Comparison of ENCODE assay signal across 25 cellular contexts in the genomic region with DNA sequence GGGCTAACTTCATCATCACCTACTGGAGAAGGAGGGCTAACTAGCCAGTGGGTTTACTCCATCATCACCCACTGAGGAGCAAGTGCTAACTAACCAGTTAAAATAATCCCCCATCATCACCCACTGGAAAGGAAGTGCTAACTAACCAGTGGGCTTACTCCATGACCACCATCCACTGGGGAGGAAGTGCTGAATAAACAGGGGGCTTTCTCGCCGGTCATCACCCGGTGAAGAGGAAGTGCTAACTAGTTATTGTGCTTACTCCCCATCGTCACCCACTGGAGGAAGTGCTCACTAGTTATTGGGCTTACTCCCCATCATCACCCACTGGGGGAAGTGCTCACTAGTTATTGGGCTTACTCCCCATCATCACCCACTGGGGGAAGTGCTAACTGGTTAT.
DNase-seq lines count a peak whose midpoint lies in the region; ATAC-seq, FAIRE-seq and TF ChIP-seq lines count a peak whose summit lies in the region.
"Had no signal": no experiment of that assay in that cellular context is flagged by ENCODE, and none has a peak within 500 bp of the region (broad histone marks: within the 10 kb centered on the region; RNA-seq: fewer than 3 reads in every experiment).

No MANE protein-coding gene starts in this region.

- no peaks in the 10 kb centered on the region for H3K9me3 ChIP-seq in esophagus muscularis mucosa
- H3K9me3 ChIP-seq: A549, Caco-2 had no signal

- TF ChIP-seq POLR2A in esophagus muscularis mucosa (IDR thresholded peaks at IDR 0.05; ENCODE audit: low read depth), result no peak

- no peaks in the 10 kb centered on the region for H3K4me1 ChIP-seq in esophagus muscularis mucosa
- H3K4me1 ChIP-seq: A549, Caco-2 had no signal

- H3K27me3 ChIP-seq in esophagus muscularis mucosa, result peaks cover 0 to 43% (median 0%) of the 10 kb centered on the region in 4 donors
- H3K27me3 ChIP-seq: BLaER1 treated with 17β-estradiol and CSF1 and Interleukin-3, amounts not matched to agents 10 nM and 100 nM had no signal

- DNase-seq in D341Med (ENCODE audit: low spot score) (peak; percentile 5), esophagus muscularis mucosa (ENCODE audit: extremely low spot score) (peak; percentile 75), urothelium cell line (ENCODE audit: low spot score) (no peak), G401 (ENCODE audit: low spot score) (no peak), cortex of kidney (lab: John Stamatoyannopoulos, UW) (no peak)
- DNase-seq: AML-193; Caco-2; Calu3; CD4-positive, alpha-beta T cell; CD8-positive, alpha-beta T cell; DMS 273 treated with DMSO at 0.1 percent for 48 hours; DMS153; DMS53; DMS79; DND-41; EL; GF-D8 had no signal

- no peak for ATAC-seq in GM21529 (IDR thresholded peaks at IDR 0.05; ENCODE audit: unreplicated experiment)
- ATAC-seq: A549; CD8-positive, alpha-beta T cell had no signal

- intact Hi-C loops in esophagus muscularis mucosa (cut with DNase I), result no loop called here

- peak; percentile 58 for FAIRE-seq in urothelium cell line (lab: Jason Lieb, UNC)
- FAIRE-seq: A549, G401.6, GM12891, GM19239 had no signal

- H3K27ac ChIP-seq in esophagus muscularis mucosa (replicated peaks in 1 of 4), result no peak overlapping the region
- H3K27ac ChIP-seq: 22Rv1; A549; BLaER1 treated with 17β-estradiol and CSF1 and Interleukin-3, amounts not matched to agents 10 nM and 100 nM; C4-2B had no signal

- no peak overlapping the region for H3K4me3 ChIP-seq in esophagus muscularis mucosa
- H3K4me3 ChIP-seq: A549; BLaER1 treated with 17β-estradiol and CSF1 and Interleukin-3, amounts not matched to agents 10 nM and 100 nM had no signal

- WGBS in esophagus muscularis mucosa, result 73% methylated on average over 4 of the region's 4 CpGs

- H3K36me3 ChIP-seq in esophagus muscularis mucosa, result no peaks in the 10 kb centered on the region
- H3K36me3 ChIP-seq: BLaER1 treated with 17β-estradiol and CSF1 and Interleukin-3, amounts not matched to agents 10 nM and 100 nM had no signal

- TF ChIP-seq EP300 in esophagus muscularis mucosa (IDR thresholded peaks at IDR 0.05), result no peak

- TF ChIP-seq CTCF in esophagus muscularis mucosa (IDR thresholded peaks at IDR 0.05), result no peak

- in situ Hi-C loops in G401 (cut with HindIII; ENCODE audit: low sequenced_read_pairs), result no loop called here

Comparison
In these comparisons a context has a peak if more than half of its experiments do, and no peak if none do; other contexts are left out.
1. DNase-seq: peak in D341Med (single experiment) and esophagus muscularis mucosa (single experiment); none in urothelium cell line (single experiment), G401 (single experiment) and cortex of kidney (single experiment).